12 cellular contexts compared by ENCODE assay signal in the genomic region with DNA sequence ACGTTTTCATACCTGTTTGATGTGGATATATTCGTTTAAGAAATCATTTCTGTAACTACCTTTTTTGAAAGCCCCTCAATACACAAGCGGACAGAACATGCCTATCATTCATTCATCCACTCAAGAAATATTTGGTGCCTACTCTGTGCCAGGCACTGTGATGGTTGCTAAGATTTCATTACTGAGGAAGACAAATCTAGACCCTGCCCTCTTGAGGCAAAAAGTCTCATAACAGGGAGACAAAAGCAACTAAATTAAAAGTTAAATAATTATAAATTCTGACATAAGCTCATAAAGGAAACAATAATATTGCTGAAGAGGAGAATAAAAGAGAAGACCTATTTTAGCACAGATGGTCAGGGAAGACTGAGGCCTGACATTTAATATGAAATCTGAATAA.
DNase-seq lines count a peak whose midpoint lies in the region; ATAC-seq and TF ChIP-seq lines count a peak whose summit lies in the region.
"Had no signal": no experiment of that assay in that cellular context is flagged by ENCODE, and none has a peak within 500 bp of the region (broad histone marks: within the 10 kb centered on the region; RNA-seq: fewer than 3 reads in every experiment).

No MANE protein-coding gene starts in this region.

- H3K9me3 Mint-ChIP-seq in neural crest cell: no peaks in the 10 kb centered on the region
- H3K9me3 Mint-ChIP-seq: dendritic cell treated with granulocyte-macrophage colony-stimulating factor and Interleukin-4, amounts not matched to agents 40 ng/mL and 50 ng/mL, for 4 days had no signal

- H3K27ac Mint-ChIP-seq in neural crest cell (ENCODE audit: unreplicated experiment): no peak overlapping the region
- H3K27ac Mint-ChIP-seq: dendritic cell treated with granulocyte-macrophage colony-stimulating factor and Interleukin-4, amounts not matched to agents 40 ng/mL and 50 ng/mL, for 4 days had no signal

- no peak for TF ChIP-seq EP300 in gastroesophageal sphincter (IDR thresholded peaks at IDR 0.05)

- peak; percentile 33; the same call in 1 of the 2 replicates for TF ChIP-seq CTCF in LNCaP clone FGC (IDR thresholded peaks at IDR 0.05; ENCODE audit: control insufficient read depth, extremely low read depth, insufficient read depth)
- TF ChIP-seq CTCF in choroid plexus epithelial cell (conservative IDR thresholded peaks at IDR 0.05; ENCODE audit: low read depth, low read length): peak; percentile 63
- peak; percentile 38 for TF ChIP-seq CTCF in neural crest cell (conservative IDR thresholded peaks at IDR 0.05)
- TF ChIP-seq CTCF in gastroesophageal sphincter (IDR thresholded peaks at IDR 0.05): no peak

- no peaks in the 10 kb centered on the region for H3K36me3 Mint-ChIP-seq in neural crest cell (ENCODE audit: low read depth)

- no peaks in the 10 kb centered on the region for H3K4me1 Mint-ChIP-seq in neural crest cell

- H3K27ac ChIP-seq in gastroesophageal sphincter: no peak overlapping the region

- no peaks in the 10 kb centered on the region for H3K27me3 Mint-ChIP-seq in neural crest cell (ENCODE audit: low read depth)
- H3K27me3 Mint-ChIP-seq: dendritic cell treated with granulocyte-macrophage colony-stimulating factor and Interleukin-4, amounts not matched to agents 40 ng/mL and 50 ng/mL, for 4 days had no signal

- no peaks in the 10 kb centered on the region for H3K36me3 ChIP-seq in gastroesophageal sphincter

- no peaks in the 10 kb centered on the region for H3K27me3 ChIP-seq in gastroesophageal sphincter

- no peak overlapping the region for H3K4me3 Mint-ChIP-seq in neural crest cell
- H3K4me3 Mint-ChIP-seq: dendritic cell treated with granulocyte-macrophage colony-stimulating factor and Interleukin-4, amounts not matched to agents 40 ng/mL and 50 ng/mL, for 4 days had no signal

- no peaks in the 10 kb centered on the region for H3K9me3 ChIP-seq in gastroesophageal sphincter

- no peak for TF ChIP-seq POLR2A in gastroesophageal sphincter (IDR thresholded peaks at IDR 0.05)

- no peak for ATAC-seq in gastroesophageal sphincter
- no peak for ATAC-seq in HG03565 (IDR thresholded peaks at IDR 0.05; ENCODE audit: unreplicated experiment)
- no peak for ATAC-seq in HG03342 (IDR thresholded peaks at IDR 0.05; ENCODE audit: unreplicated experiment)

- no peak overlapping the region for H3K4me3 ChIP-seq in LNCaP clone FGC (ENCODE audit: low read depth, low read length)
- no peak overlapping the region for H3K4me3 ChIP-seq in choroid plexus epithelial cell (ENCODE audit: low read depth, low read length)
- H3K4me3 ChIP-seq in gastroesophageal sphincter: no peak overlapping the region

- 64 to 82% methylated on average over 3 of the region's 3 CpGs for WGBS in gastroesophageal sphincter (ENCODE audit: low coverage in 1 of 2), 2 donors

- DNase-seq in EH (ENCODE audit: low read depth) (peak; percentile 12), LNCaP clone FGC (ENCODE audit: low read depth) (no peak), choroid plexus epithelial cell (ENCODE audit: low read depth) (peak; percentile 49), neural crest cell (ENCODE audit: low read depth, low spot score) (no peak), HK-2 (ENCODE audit: unreplicated experiment) (no peak)
- DNase-seq: activated T-cell treated with anti-CD3 and anti-CD28 coated beads, Interleukin-2, amount 50 U/mL, for 48 hours; NCI-H446 treated with DMSO at 0.1 percent for 48 hours; stimulated activated CD4-positive, alpha-beta T cell treated with anti-CD3 and anti-CD28 coated beads, Interleukin-1b, Interleukin-23, amount 100 ng/mL, for 48 hours had no signal

- H3K4me1 ChIP-seq in gastroesophageal sphincter: no peaks in the 10 kb centered on the region

Comparison
In these comparisons a context has a peak if more than half of its experiments do, and no peak if none do; other contexts are left out.
1. DNase-seq: peak in EH (single experiment) and choroid plexus epithelial cell (single experiment); none in LNCaP clone FGC (single experiment), neural crest cell (single experiment) and HK-2 (single experiment).
2. CTCF ChIP-seq: peak in LNCaP clone FGC (single experiment), choroid plexus epithelial cell (single experiment) and neural crest cell (single experiment); none in gastroesophageal sphincter (0 of 4).